Comparison of ENCODE assay signal across 1 cellular context in the genomic region with DNA sequence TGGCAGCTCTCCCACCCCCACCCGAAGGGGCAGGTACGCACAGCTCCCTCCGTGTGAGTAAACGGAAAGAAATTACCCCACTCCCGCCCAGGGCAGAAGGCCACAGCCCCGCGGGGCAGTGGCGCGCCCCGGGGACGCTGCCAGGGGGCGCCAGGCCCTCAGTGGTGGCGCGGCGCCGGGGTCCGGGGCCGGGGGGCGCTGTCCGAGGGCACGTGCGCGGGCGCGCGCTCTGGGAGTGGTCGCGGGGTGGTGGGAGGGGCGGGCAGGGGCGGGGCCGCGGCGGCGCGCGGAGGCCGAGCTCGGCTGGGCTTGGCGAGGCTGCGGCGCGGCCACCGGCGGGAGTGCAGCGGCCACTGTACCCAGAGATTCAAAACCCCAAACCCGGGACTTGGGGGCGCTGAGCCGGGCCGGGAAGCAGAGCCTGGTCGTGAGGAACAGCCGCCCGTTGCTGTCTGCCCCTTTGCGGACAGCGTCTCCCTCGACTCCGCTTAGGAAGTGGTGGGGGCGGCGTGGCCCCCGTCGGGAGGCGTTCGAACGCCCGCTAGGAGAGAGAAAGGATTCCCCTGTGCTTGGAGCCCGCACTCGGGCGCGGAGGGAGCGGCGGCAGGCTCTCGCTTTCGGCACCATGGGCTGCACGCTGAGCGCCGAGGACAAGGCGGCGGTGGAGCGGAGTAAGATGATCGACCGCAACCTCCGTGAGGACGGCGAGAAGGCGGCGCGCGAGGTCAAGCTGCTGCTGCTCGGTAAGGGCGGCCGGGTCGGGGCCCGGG.
TF ChIP-seq lines count a peak whose summit lies in the region.

A gene (plus strand): TSS at position 296 of the 770 bp plus-strand sequence. CDS start 330 bp downstream, at position 626.

TF ChIP-seq in HEK293, 187 proteins besides CTCF, POLR2A, EP300 and RAD21 (continued from another document):
- no peak for TF ChIP-seq HOXD13 (CRISPR knock-in tag; IDR thresholded peaks at IDR 0.05; ENCODE audit: borderline replicate concordance)
- TF ChIP-seq, protein P1, sequence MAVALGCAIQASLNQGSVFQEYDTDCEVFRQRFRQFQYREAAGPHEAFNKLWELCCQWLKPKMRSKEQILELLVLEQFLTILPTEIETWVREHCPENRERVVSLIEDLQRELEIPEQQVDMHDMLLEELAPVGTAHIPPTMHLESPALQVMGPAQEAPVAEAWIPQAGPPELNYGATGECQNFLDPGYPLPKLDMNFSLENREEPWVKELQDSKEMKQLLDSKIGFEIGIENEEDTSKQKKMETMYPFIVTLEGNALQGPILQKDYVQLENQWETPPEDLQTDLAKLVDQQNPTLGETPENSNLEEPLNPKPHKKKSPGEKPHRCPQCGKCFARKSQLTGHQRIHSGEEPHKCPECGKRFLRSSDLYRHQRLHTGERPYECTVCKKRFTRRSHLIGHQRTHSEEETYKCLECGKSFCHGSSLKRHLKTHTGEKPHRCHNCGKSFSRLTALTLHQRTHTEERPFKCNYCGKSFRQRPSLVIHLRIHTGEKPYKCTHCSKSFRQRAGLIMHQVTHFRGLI (tag by site-specific recombination; IDR thresholded peaks at IDR 0.05), result peak; percentile 39; the same call in 1 of the 2 replicates
- TF ChIP-seq, protein P2, sequence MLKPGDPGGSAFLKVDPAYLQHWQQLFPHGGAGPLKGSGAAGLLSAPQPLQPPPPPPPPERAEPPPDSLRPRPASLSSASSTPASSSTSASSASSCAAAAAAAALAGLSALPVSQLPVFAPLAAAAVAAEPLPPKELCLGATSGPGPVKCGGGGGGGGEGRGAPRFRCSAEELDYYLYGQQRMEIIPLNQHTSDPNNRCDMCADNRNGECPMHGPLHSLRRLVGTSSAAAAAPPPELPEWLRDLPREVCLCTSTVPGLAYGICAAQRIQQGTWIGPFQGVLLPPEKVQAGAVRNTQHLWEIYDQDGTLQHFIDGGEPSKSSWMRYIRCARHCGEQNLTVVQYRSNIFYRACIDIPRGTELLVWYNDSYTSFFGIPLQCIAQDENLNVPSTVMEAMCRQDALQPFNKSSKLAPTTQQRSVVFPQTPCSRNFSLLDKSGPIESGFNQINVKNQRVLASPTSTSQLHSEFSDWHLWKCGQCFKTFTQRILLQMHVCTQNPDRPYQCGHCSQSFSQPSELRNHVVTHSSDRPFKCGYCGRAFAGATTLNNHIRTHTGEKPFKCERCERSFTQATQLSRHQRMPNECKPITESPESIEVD (tag by site-specific recombination; IDR thresholded peaks at IDR 0.05), result no peak
- TF ChIP-seq ZBTB17 (tag by site-specific recombination; IDR thresholded peaks at IDR 0.05), result peak; percentile 64
- no peak for TF ChIP-seq ZNF423 (tag by site-specific recombination; IDR thresholded peaks at IDR 0.05)
- TF ChIP-seq ZNF175 (tag by site-specific recombination; IDR thresholded peaks at IDR 0.05), result no peak
- TF ChIP-seq ZBTB8A (tag by site-specific recombination; IDR thresholded peaks at IDR 0.05), result peak; percentile 92
- no peak for TF ChIP-seq ZNF48 (tag by site-specific recombination; IDR thresholded peaks at IDR 0.05)
- TF ChIP-seq ZBTB7A (tag by site-specific recombination; IDR thresholded peaks at IDR 0.05; ENCODE audit: low read depth), result no peak
- peak; percentile 50; the same call in 1 of the 2 replicates for TF ChIP-seq ZEB2 (tag by site-specific recombination; IDR thresholded peaks at IDR 0.05)
- peak; percentile 9; the same call in 1 of the 2 replicates for TF ChIP-seq MZF1 (tag by site-specific recombination; IDR thresholded peaks at IDR 0.05; ENCODE audit: borderline replicate concordance)
